8 cellular contexts compared by ENCODE assay signal in genomic region chr4:106315968-106316772, GRCh38. TPM values are rescaled to one million over a fixed set of nuclear protein-coding genes. Genes with fewer than 3 reads are reported as not detected.
DNase-seq lines count a peak whose midpoint lies in the region; ATAC-seq lines count a peak whose summit lies in the region.

AIMP1 (plus strand) TSS chr4:106316550; CDS start chr4:106325010, 8,460 bp downstream.
TBCK (minus strand) TSS chr4:106316209; CDS start chr4:106308960, 7,249 bp downstream.

- ATAC-seq in GM19043 (IDR thresholded peaks at IDR 0.05; ENCODE audit: low read depth, unreplicated experiment): peak; percentile 78
- ATAC-seq in HG03354 (IDR thresholded peaks at IDR 0.05; ENCODE audit: poor library complexity, severe bottlenecking, unreplicated experiment): peak; percentile 88
- peak; percentile 76 to 85 for ATAC-seq in activated CD4-positive, CD25-positive, alpha-beta regulatory T cell treated with anti-CD3 and anti-CD28 coated beads, Interleukin-2, amount 50 U/mL, for 24 hours

- DNase-seq in AG20443 (ENCODE audit: low spot score): peak; percentile 85
- DNase-seq in NCI-H446 (lab: John Stamatoyannopoulos, UW): peak; percentile 88 to 90
- DNase-seq in cerebellum (ENCODE audit: low spot score): peak; percentile 79
- DNase-seq in islet precursor cell: peak; percentile 95
- DNase-seq in stimulated activated CD4-positive, alpha-beta T cell treated with anti-CD3 and anti-CD28 coated beads, Interleukin-12 subunit alpha, Interleukin-12 subunit beta, amount 100 ng/mL, for 48 hours (ENCODE audit: low read depth in 2 of 3, low spot score in 1 of 3): peak; percentile 74 to 83 (median 81)

RNA-seq across cellular contexts. Expression of gene AIMP1, which starts in this region (rescaled TPM):
- total RNA-seq in cerebellum: 18.1 TPM

RNA-seq across cellular contexts. Expression of gene TBCK, which starts in this region (rescaled TPM):
- total RNA-seq in cerebellum: 109 TPM

Comparison
In these comparisons a context has a peak if more than half of its experiments do, and no peak if none do; other contexts are left out.
1. Peak in every context shown above with its lines: DNase-seq and ATAC-seq.